ENCODE assay signal across 27 cellular contexts in the genomic region with DNA sequence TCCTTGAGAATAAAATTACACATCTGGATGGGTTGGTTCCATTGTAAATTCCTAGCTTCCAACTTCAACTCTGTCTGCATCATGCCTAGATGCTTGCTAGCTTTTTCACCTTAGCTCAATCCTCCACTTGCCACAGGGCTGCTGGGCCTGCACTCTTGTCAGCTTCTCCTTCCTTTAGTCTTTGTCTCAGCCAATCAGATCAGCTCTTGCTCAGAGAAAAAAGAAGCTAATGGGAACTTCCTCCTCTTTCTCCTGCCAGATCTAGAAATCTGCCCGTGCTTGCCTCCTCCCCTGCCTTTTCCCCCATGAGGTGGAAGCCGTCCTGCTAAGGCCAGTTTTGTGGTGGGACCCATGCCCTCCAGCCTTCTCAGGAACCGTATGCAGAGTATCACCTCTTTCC. TPM values are rescaled to one million over a fixed set of nuclear protein-coding genes. Genes with fewer than 3 reads are reported as not detected.
DNase-seq lines count a peak whose midpoint lies in the region; ATAC-seq lines count a peak whose summit lies in the region.
"Had no signal": no experiment of that assay in that cellular context is flagged by ENCODE, and none has a peak within 500 bp of the region (broad histone marks: within the 10 kb centered on the region; RNA-seq: fewer than 3 reads in every experiment).

No MANE protein-coding gene starts in this region.

- H3K9me3 ChIP-seq in T-helper 17 cell (ENCODE audit: control insufficient read depth, low read length, poor library complexity, severe bottlenecking), result no peaks in the 10 kb centered on the region
- H3K9me3 ChIP-seq: HAP-1, left ventricle myocardium inferior, tibial nerve had no signal

- H3K36me3 Mint-ChIP-seq in T-helper 17 cell (ENCODE audit: low read depth), result peaks cover 24% of the 10 kb centered on the region

- H3K4me3 Mint-ChIP-seq in T-helper 17 cell, result no peak overlapping the region
- H3K4me3 Mint-ChIP-seq: activated T-cell treated with anti-CD3 and anti-CD28 coated beads, Interleukin-2, amount 50 U/mL, for 24 hours; mesothelial cell of epicardium had no signal

- H3K27me3 Mint-ChIP-seq in T-helper 17 cell, result no peaks in the 10 kb centered on the region
- H3K27me3 Mint-ChIP-seq: activated T-cell treated with anti-CD3 and anti-CD28 coated beads, Interleukin-2, amount 50 U/mL, for 24 hours had no signal

- DNase-seq in Ammon's horn (ENCODE audit: low spot score), result peak; percentile 28
- DNase-seq in CD1c-positive myeloid dendritic cell (ENCODE audit: extremely low spot score), result peak; percentile 13
- DNase-seq in T-helper 17 cell, result no peak
- DNase-seq in medulla oblongata (ENCODE audit: extremely low spot score), result peak; percentile 40
- no peak for DNase-seq in stimulated activated CD4-positive, alpha-beta T cell treated with anti-CD3 and anti-CD28 coated beads, Interleukin-4, amount 100 ng/mL, for 4 hours
- DNase-seq in inferior parietal cortex (ENCODE audit: extremely low spot score), result no peak
- no peak for DNase-seq in NCI-H226
- DNase-seq: activated CD4-positive, alpha-beta T cell treated with anti-CD3 and anti-CD28 coated beads for 4 hours; activated naive CD4-positive, alpha-beta T cell treated with Interleukin-2 at 50 U/mL for 16 hours; activated T-cell treated with anti-CD3 and anti-CD28 coated beads, Interleukin-2, amount 50 U/mL, for 24 hours; Calu3; caudate nucleus; DMS79; effector memory CD4-positive, alpha-beta T cell; erythroblast; left ventricle myocardium inferior; NCI-H1092 treated with DMSO at 0.1 percent for 48 hours; NCI-H1694 treated with DMSO at 0.1 percent for 48 hours; stimulated activated CD4-positive, alpha-beta T cell treated with anti-CD3 and anti-CD28 coated beads, Interleukin-4, amount 100 ng/mL, for 24 hours had no signal

- no peak for ATAC-seq in T-helper 17 cell

- H3K4me1 Mint-ChIP-seq in T-helper 17 cell, result peaks cover 7% of the 10 kb centered on the region
- H3K4me1 Mint-ChIP-seq: mesothelial cell of epicardium had no signal

- H3K27ac Mint-ChIP-seq in T-helper 17 cell, result peak overlapping the region; percentile 51
- H3K27ac Mint-ChIP-seq: activated T-cell treated with anti-CD3 and anti-CD28 coated beads, Interleukin-2, amount 50 U/mL, for 24 hours; mesothelial cell of epicardium had no signal

RNA-seq across cellular contexts. Expression of gene RAE1, which starts 18.5 kb away (rescaled TPM):
- total RNA-seq in T-helper 17 cell, result 10 to 100 TPM; 40.5 to 40.6 TPM

RNA-seq across cellular contexts. Expression of gene RBM38, which starts 21.6 kb away (rescaled TPM):
- total RNA-seq in T-helper 17 cell, result 100 to 1,000 TPM; 176 to 257 TPM

RNA-seq across cellular contexts. Expression of gene SPO11, which starts 40.0 kb away (rescaled TPM):
- not detected for total RNA-seq in T-helper 17 cell
- total RNA-seq: Calu3; glomerular endothelial cell; left ventricle myocardium inferior; LHCN-M2; mesothelial cell of epicardium; NCI-H460; pulmonary artery endothelial cell; T-helper 2 cell treated with Interferon-gamma antibody and Interleukin-4, amounts not matched to agents 100 ng/mL and 5 ng/mL, for 36 hours; tibial nerve had no signal

Comparison
In these comparisons a context has a peak if more than half of its experiments do, and no peak if none do; other contexts are left out.
1. DNase-seq: peak in Ammon's horn (single experiment), CD1c-positive myeloid dendritic cell (single experiment) and medulla oblongata (single experiment); none in T-helper 17 cell (0 of 3), stimulated activated CD4-positive, alpha-beta T cell treated with anti-CD3 and anti-CD28 coated beads, Interleukin-4, amount 100 ng/mL, for 4 hours (0 of 2), inferior parietal cortex (single experiment) and NCI-H226 (single experiment).